Comparison of ENCODE assay signal across 26 cellular contexts in genomic region chr3:127568604-127569003, GRCh38.
"Had no signal": no experiment of that assay in that cellular context is flagged by ENCODE, and none has a peak within 500 bp of the region (broad histone marks: within the 10 kb centered on the region; RNA-seq: fewer than 3 reads in every experiment).

No MANE protein-coding gene starts in this region.

- H3K36me3 Mint-ChIP-seq: activated naive CD8-positive, alpha-beta T cell treated with anti-CD3 and anti-CD28 coated beads, Interleukin-2, amount 10 ng/mL, durations not matched to agents 7 days and 5 days had no signal

- H3K27ac ChIP-seq: breast epithelium, colonic mucosa, dorsolateral prefrontal cortex, hepatocyte, left lung, sigmoid colon, testis, vagina had no signal

- H3K27ac Mint-ChIP-seq: activated B cell treated with CpG ODN at 0.5 μM for 24 hours; activated CD4-positive, alpha-beta T cell treated with anti-CD3 and anti-CD28 coated beads for 36 hours; activated naive CD8-positive, alpha-beta T cell treated with anti-CD3 and anti-CD28 coated beads, Interleukin-2, amount 10 ng/mL, durations not matched to agents 7 days and 5 days; effector memory CD8-positive, alpha-beta T cell; immature natural killer cell; naive thymus-derived CD4-positive, alpha-beta T cell; stimulated activated memory B cell treated with anti-CD40 and anti-IgM and Interleukin-4, amounts not matched to agents 10 μg/mL and 1 μg/mL and 100 μg/mL, for 72 hours had no signal

- H3K9me3 ChIP-seq: breast epithelium, colonic mucosa, left lung, sigmoid colon, testis, vagina had no signal

- H3K9me3 Mint-ChIP-seq: activated B cell treated with CpG ODN at 0.5 μM for 24 hours; activated naive CD8-positive, alpha-beta T cell treated with anti-CD3 and anti-CD28 coated beads, Interleukin-2, amount 10 ng/mL, durations not matched to agents 7 days and 5 days; effector memory CD8-positive, alpha-beta T cell; immature natural killer cell had no signal

- DNase-seq: activated B cell treated with CpG ODN at 0.5 μM for 24 hours; activated CD4-positive, alpha-beta T cell treated with anti-CD3 and anti-CD28 coated beads for 36 hours; activated CD4-positive, alpha-beta T cell treated with anti-CD3 and anti-CD28 coated beads, Interleukin-2, amount 50 U/mL, for 48 hours; activated CD8-positive, alpha-beta memory T cell treated with anti-CD3 and anti-CD28 coated beads, Interleukin-2, amount 50 U/mL, for 48 hours; activated naive CD4-positive, alpha-beta T cell treated with Interleukin-2 at 50 U/mL for 16 hours; activated naive CD8-positive, alpha-beta T cell treated with anti-CD3 and anti-CD28 coated beads, Interleukin-2, amount 10 ng/mL, durations not matched to agents 7 days and 5 days; activated T-cell treated with anti-CD3 and anti-CD28 coated beads, Interleukin-2, amount 50 U/mL, for 48 hours; amniotic stem cell; colonic mucosa; dorsolateral prefrontal cortex; effector memory CD8-positive, alpha-beta T cell; foreskin melanocyte; glutamatergic neuron; immature natural killer cell; naive thymus-derived CD4-positive, alpha-beta T cell; sigmoid colon; stimulated activated CD4-positive, alpha-beta T cell treated with anti-CD3 and anti-CD28 coated beads, Interleukin-15, amount 100 ng/mL, for 24 hours; testis; trophoblast cell had no signal

- H3K27me3 Mint-ChIP-seq: activated B cell treated with CpG ODN at 0.5 μM for 24 hours; activated CD4-positive, alpha-beta T cell treated with anti-CD3 and anti-CD28 coated beads for 36 hours; effector memory CD8-positive, alpha-beta T cell had no signal

- H3K27me3 ChIP-seq: breast epithelium, colonic mucosa, hepatocyte, left lung, sigmoid colon, testis, vagina had no signal

- H3K4me3 Mint-ChIP-seq: activated B cell treated with CpG ODN at 0.5 μM for 24 hours; activated CD4-positive, alpha-beta T cell treated with anti-CD3 and anti-CD28 coated beads for 36 hours; activated naive CD8-positive, alpha-beta T cell treated with anti-CD3 and anti-CD28 coated beads, Interleukin-2, amount 10 ng/mL, durations not matched to agents 7 days and 5 days; effector memory CD8-positive, alpha-beta T cell; immature natural killer cell; naive thymus-derived CD4-positive, alpha-beta T cell; neural crest cell; stimulated activated memory B cell treated with anti-CD40 and anti-IgM and Interleukin-4, amounts not matched to agents 10 μg/mL and 1 μg/mL and 100 μg/mL, for 72 hours had no signal

- ATAC-seq: activated CD4-positive, alpha-beta T cell treated with anti-CD3 and anti-CD28 coated beads for 36 hours; effector memory CD8-positive, alpha-beta T cell; esophagus mucosa; left lung; naive thymus-derived CD4-positive, alpha-beta T cell; stimulated activated memory B cell treated with anti-CD40 and anti-IgM and Interleukin-4, amounts not matched to agents 10 μg/mL and 1 μg/mL and 100 μg/mL, for 72 hours had no signal

- H3K4me1 Mint-ChIP-seq: activated CD4-positive, alpha-beta T cell treated with anti-CD3 and anti-CD28 coated beads for 36 hours; activated naive CD8-positive, alpha-beta T cell treated with anti-CD3 and anti-CD28 coated beads, Interleukin-2, amount 10 ng/mL, durations not matched to agents 7 days and 5 days; immature natural killer cell; naive thymus-derived CD4-positive, alpha-beta T cell; neural crest cell; stimulated activated memory B cell treated with anti-CD40 and anti-IgM and Interleukin-4, amounts not matched to agents 10 μg/mL and 1 μg/mL and 100 μg/mL, for 72 hours had no signal
